Comparison of ENCODE assay signal across 28 cellular contexts in the genomic region with DNA sequence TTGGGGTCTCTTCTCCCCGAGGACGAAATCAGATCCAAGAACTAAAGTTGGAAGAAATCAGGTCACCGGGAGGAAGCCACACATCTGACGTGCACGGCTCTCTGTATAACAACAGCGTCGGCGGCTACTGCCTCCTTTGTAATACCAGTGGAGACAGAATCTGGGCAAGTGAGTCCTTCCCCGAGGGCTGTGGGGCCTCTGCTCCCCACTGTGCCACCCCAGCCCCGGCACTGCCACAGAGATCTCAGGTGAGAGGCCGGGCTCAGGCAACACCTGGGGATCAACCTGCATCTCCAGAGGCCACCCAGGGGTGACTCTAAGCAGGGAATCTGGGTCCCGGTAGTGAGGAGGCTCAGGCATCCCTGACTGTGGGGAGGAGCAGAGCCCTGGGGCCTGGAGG. TPM values are rescaled to one million over a fixed set of nuclear protein-coding genes. Genes with fewer than 3 reads are reported as not detected.
A peak's percentile ranks its signal among the peaks of the same experiment; 100 is the strongest.
DNase-seq lines count a peak whose midpoint lies in the region; ATAC-seq and TF ChIP-seq lines count a peak whose summit lies in the region.
"Had no signal": no experiment of that assay in that cellular context is flagged by ENCODE, and none has a peak within 500 bp of the region (broad histone marks: within the 10 kb centered on the region; RNA-seq: fewer than 3 reads in every experiment).

No MANE protein-coding gene starts in this region.

- DNase-seq in Right ventricle myocardium superior: peak; percentile 26
- DNase-seq in cardiac septum (ENCODE audit: low spot score): no peak
- no peak for DNase-seq in activated T-helper 1 cell treated with anti-CD3 and anti-CD28 coated beads, Interleukin-12 subunit alpha, Interleukin-12 subunit beta, Interleukin-2, Interleukin-4 antibody, amounts not matched to agents 30 ng/mL and 10 ng/mL and 1 ng/mL, durations not matched to agents 14 hours and 24 hours and 36 hours (ENCODE audit: low spot score)
- no peak for DNase-seq in naive thymus-derived CD4-positive, alpha-beta T cell
- peak; percentile 1 for DNase-seq in thoracic aorta (ENCODE audit: low spot score)
- no peak for DNase-seq in activated naive CD4-positive, alpha-beta T cell treated with anti-CD3 and anti-CD28 coated beads, Interleukin-2, amount 10 ng/mL, durations not matched to agents 7 days and 5 days
- DNase-seq: activated CD4-positive, alpha-beta memory T cell treated with anti-CD3 and anti-CD28 coated beads, Interleukin-2, amount 10 ng/mL, durations not matched to agents 7 days and 5 days; activated CD8-positive, alpha-beta memory T cell treated with anti-CD3 and anti-CD28 coated beads, Interleukin-2, amount 50 U/mL, for 4 hours; BE2C; caudate nucleus; COR-L47; effector memory CD8-positive, alpha-beta T cell; erythroblast; HCEC 1CT; MG63; NCI-H1930; NCI-H2171 treated with DMSO at 0.1 percent for 48 hours; NCI-H510A; SK-N-SH; small intestine had no signal

- intact Hi-C loops in Right ventricle myocardium superior (cut with DNase I): no loop called here
- intact Hi-C loops in cardiac septum (cut with DNase I): no loop called here
- intact Hi-C loops in activated T-helper 1 cell treated with anti-CD3 and anti-CD28 coated beads, Interleukin-12 subunit alpha, Interleukin-12 subunit beta, Interleukin-2, Interleukin-4 antibody, amounts not matched to agents 30 ng/mL and 10 ng/mL and 1 ng/mL, durations not matched to agents 14 hours and 24 hours and 36 hours (cut with micrococcal nuclease): no loop called here
- intact Hi-C loops in naive thymus-derived CD4-positive, alpha-beta T cell (cut with micrococcal nuclease): no loop called here

- no peaks in the 10 kb centered on the region for H3K9me3 ChIP-seq in naive thymus-derived CD4-positive, alpha-beta T cell (ENCODE audit: control insufficient read depth in 2 of 3, low read length in 3 of 3)
- no peaks in the 10 kb centered on the region for H3K9me3 ChIP-seq in thoracic aorta
- H3K9me3 ChIP-seq: BE2C, MG63, SK-N-SH, thyroid gland had no signal

- H3K36me3 ChIP-seq in naive thymus-derived CD4-positive, alpha-beta T cell (ENCODE audit: control insufficient read depth in 2 of 3, insufficient read depth in 3 of 3, low read length in 3 of 3): peaks cover 21 to 67% (median 30%) of the 10 kb centered on the region in 3 experiments
- H3K36me3 ChIP-seq in thoracic aorta: peaks cover 32% of the 10 kb centered on the region

- H3K36me3 Mint-ChIP-seq in activated T-helper 1 cell treated with anti-CD3 and anti-CD28 coated beads, Interleukin-12 subunit alpha, Interleukin-12 subunit beta, Interleukin-2, Interleukin-4 antibody, amounts not matched to agents 30 ng/mL and 10 ng/mL and 1 ng/mL, durations not matched to agents 14 hours and 24 hours and 36 hours (ENCODE audit: low read depth): peaks cover 14% of the 10 kb centered on the region
- H3K36me3 Mint-ChIP-seq in naive thymus-derived CD4-positive, alpha-beta T cell: peaks cover 10 to 24% (median 14%) of the 10 kb centered on the region in 5 donors
- H3K36me3 Mint-ChIP-seq in activated naive CD4-positive, alpha-beta T cell treated with anti-CD3 and anti-CD28 coated beads, Interleukin-2, amount 10 ng/mL, durations not matched to agents 7 days and 5 days: peaks cover 30% of the 10 kb centered on the region

- no peaks in the 10 kb centered on the region for H3K9me3 Mint-ChIP-seq in activated T-helper 1 cell treated with anti-CD3 and anti-CD28 coated beads, Interleukin-12 subunit alpha, Interleukin-12 subunit beta, Interleukin-2, Interleukin-4 antibody, amounts not matched to agents 30 ng/mL and 10 ng/mL and 1 ng/mL, durations not matched to agents 14 hours and 24 hours and 36 hours
- peaks cover 0 to 12% (median 0%) of the 10 kb centered on the region in 11 donors for H3K9me3 Mint-ChIP-seq in naive thymus-derived CD4-positive, alpha-beta T cell
- H3K9me3 Mint-ChIP-seq in activated naive CD4-positive, alpha-beta T cell treated with anti-CD3 and anti-CD28 coated beads, Interleukin-2, amount 10 ng/mL, durations not matched to agents 7 days and 5 days: no peaks in the 10 kb centered on the region
- H3K9me3 Mint-ChIP-seq: activated CD4-positive, alpha-beta memory T cell treated with anti-CD3 and anti-CD28 coated beads, Interleukin-2, amount 10 ng/mL, durations not matched to agents 7 days and 5 days; activated T-helper 17 cell treated with anti-CD3 and anti-CD28 coated beads, Interleukin-2, amount 50 U/mL, for 72 hours; effector memory CD8-positive, alpha-beta T cell; mesothelial cell of epicardium; stimulated activated naive CD8-positive, alpha-beta T cell treated with anti-CD3 and anti-CD28 coated beads, Interleukin-15, Interleukin-2, amounts not matched to agents 100 ng/mL and 50 ng/mL, for 24 hours had no signal

- no peak for ATAC-seq in Right ventricle myocardium superior (ENCODE audit: poor library complexity)
- no peak for ATAC-seq in naive thymus-derived CD4-positive, alpha-beta T cell
- no peak for ATAC-seq in thoracic aorta (ENCODE audit: insufficient number of reproducible peaks, low FRiP score, low read depth)
- no peak for ATAC-seq in HG03045 (IDR thresholded peaks at IDR 0.05; ENCODE audit: unreplicated experiment)
- ATAC-seq: activated T-helper 17 cell treated with anti-CD3 and anti-CD28 coated beads, Interleukin-2, amount 50 U/mL, for 72 hours; effector memory CD8-positive, alpha-beta T cell; left lobe of liver had no signal

- H3K4me3 Mint-ChIP-seq in activated T-helper 1 cell treated with anti-CD3 and anti-CD28 coated beads, Interleukin-12 subunit alpha, Interleukin-12 subunit beta, Interleukin-2, Interleukin-4 antibody, amounts not matched to agents 30 ng/mL and 10 ng/mL and 1 ng/mL, durations not matched to agents 14 hours and 24 hours and 36 hours: no peak overlapping the region
- peak overlapping the region in 1 of 10 donors; percentile 33 for H3K4me3 Mint-ChIP-seq in naive thymus-derived CD4-positive, alpha-beta T cell
- no peak overlapping the region for H3K4me3 Mint-ChIP-seq in activated naive CD4-positive, alpha-beta T cell treated with anti-CD3 and anti-CD28 coated beads, Interleukin-2, amount 10 ng/mL, durations not matched to agents 7 days and 5 days
- H3K4me3 Mint-ChIP-seq: activated CD4-positive, alpha-beta memory T cell treated with anti-CD3 and anti-CD28 coated beads, Interleukin-2, amount 10 ng/mL, durations not matched to agents 7 days and 5 days; activated T-helper 17 cell treated with anti-CD3 and anti-CD28 coated beads, Interleukin-2, amount 50 U/mL, for 72 hours; effector memory CD8-positive, alpha-beta T cell; mesothelial cell of epicardium; stimulated activated naive CD8-positive, alpha-beta T cell treated with anti-CD3 and anti-CD28 coated beads, Interleukin-15, Interleukin-2, amounts not matched to agents 100 ng/mL and 50 ng/mL, for 24 hours had no signal

- no peaks in the 10 kb centered on the region for H3K27me3 Mint-ChIP-seq in activated T-helper 1 cell treated with anti-CD3 and anti-CD28 coated beads, Interleukin-12 subunit alpha, Interleukin-12 subunit beta, Interleukin-2, Interleukin-4 antibody, amounts not matched to agents 30 ng/mL and 10 ng/mL and 1 ng/mL, durations not matched to agents 14 hours and 24 hours and 36 hours (ENCODE audit: insufficient read depth)
- no peaks in the 10 kb centered on the region for H3K27me3 Mint-ChIP-seq in naive thymus-derived CD4-positive, alpha-beta T cell
- H3K27me3 Mint-ChIP-seq in activated naive CD4-positive, alpha-beta T cell treated with anti-CD3 and anti-CD28 coated beads, Interleukin-2, amount 10 ng/mL, durations not matched to agents 7 days and 5 days: no peaks in the 10 kb centered on the region
- H3K27me3 Mint-ChIP-seq: activated CD4-positive, alpha-beta memory T cell treated with anti-CD3 and anti-CD28 coated beads, Interleukin-2, amount 10 ng/mL, durations not matched to agents 7 days and 5 days; activated T-helper 17 cell treated with anti-CD3 and anti-CD28 coated beads, Interleukin-2, amount 50 U/mL, for 72 hours; effector memory CD8-positive, alpha-beta T cell; stimulated activated naive CD8-positive, alpha-beta T cell treated with anti-CD3 and anti-CD28 coated beads, Interleukin-15, Interleukin-2, amounts not matched to agents 100 ng/mL and 50 ng/mL, for 24 hours had no signal

- H3K4me1 Mint-ChIP-seq in activated T-helper 1 cell treated with anti-CD3 and anti-CD28 coated beads, Interleukin-12 subunit alpha, Interleukin-12 subunit beta, Interleukin-2, Interleukin-4 antibody, amounts not matched to agents 30 ng/mL and 10 ng/mL and 1 ng/mL, durations not matched to agents 14 hours and 24 hours and 36 hours (ENCODE audit: low read depth): no peaks in the 10 kb centered on the region
- H3K4me1 Mint-ChIP-seq in naive thymus-derived CD4-positive, alpha-beta T cell: peaks cover 4 to 13% (median 6%) of the 10 kb centered on the region in 7 donors
- peaks cover 8% of the 10 kb centered on the region for H3K4me1 Mint-ChIP-seq in activated naive CD4-positive, alpha-beta T cell treated with anti-CD3 and anti-CD28 coated beads, Interleukin-2, amount 10 ng/mL, durations not matched to agents 7 days and 5 days
- H3K4me1 Mint-ChIP-seq: mesothelial cell of epicardium had no signal

- no peaks in the 10 kb centered on the region for H3K27me3 ChIP-seq in naive thymus-derived CD4-positive, alpha-beta T cell (ENCODE audit: control insufficient read depth in 2 of 2, insufficient read depth in 2 of 2, low read length in 2 of 2)
- H3K27me3 ChIP-seq in thoracic aorta (replicated peaks; ENCODE audit: insufficient read depth): no peaks in the 10 kb centered on the region
- H3K27me3 ChIP-seq: BE2C, MG63, thyroid gland had no signal

- H3K4me1 ChIP-seq in naive thymus-derived CD4-positive, alpha-beta T cell (ENCODE audit: control insufficient read depth in 2 of 2, insufficient read depth in 2 of 2, low read length in 2 of 2): no peaks in the 10 kb centered on the region
- H3K4me1 ChIP-seq in thoracic aorta (ENCODE audit: control insufficient read depth in 1 of 2, low read depth in 2 of 2): no peaks in the 10 kb centered on the region
- H3K4me1 ChIP-seq: BE2C, thyroid gland had no signal

- no peak overlapping the region for H3K4me3 ChIP-seq in naive thymus-derived CD4-positive, alpha-beta T cell (ENCODE audit: low read length)
- no peak overlapping the region for H3K4me3 ChIP-seq in thoracic aorta
- H3K4me3 ChIP-seq: MG63, thyroid gland had no signal

- no peak for TF ChIP-seq CTCF in thoracic aorta (IDR thresholded peaks at IDR 0.05)

- CTCF ChIA-PET in naive thymus-derived CD4-positive, alpha-beta T cell (lab: Charles Lee): no interaction called here
- CTCF ChIA-PET in activated naive CD4-positive, alpha-beta T cell treated with anti-CD3 and anti-CD28 coated beads, Interleukin-2, amount 10 ng/mL, durations not matched to agents 7 days and 5 days (lab: Charles Lee): no interaction called here

- H3K27ac Mint-ChIP-seq in activated T-helper 1 cell treated with anti-CD3 and anti-CD28 coated beads, Interleukin-12 subunit alpha, Interleukin-12 subunit beta, Interleukin-2, Interleukin-4 antibody, amounts not matched to agents 30 ng/mL and 10 ng/mL and 1 ng/mL, durations not matched to agents 14 hours and 24 hours and 36 hours: peak overlapping the region; percentile 44
- peak overlapping the region in 5 of 9 donors; percentile 18 to 91 (median 43) for H3K27ac Mint-ChIP-seq in naive thymus-derived CD4-positive, alpha-beta T cell
- no peak overlapping the region for H3K27ac Mint-ChIP-seq in activated naive CD4-positive, alpha-beta T cell treated with anti-CD3 and anti-CD28 coated beads, Interleukin-2, amount 10 ng/mL, durations not matched to agents 7 days and 5 days
- H3K27ac Mint-ChIP-seq: activated CD4-positive, alpha-beta memory T cell treated with anti-CD3 and anti-CD28 coated beads, Interleukin-2, amount 10 ng/mL, durations not matched to agents 7 days and 5 days; activated T-helper 17 cell treated with anti-CD3 and anti-CD28 coated beads, Interleukin-2, amount 50 U/mL, for 72 hours; mesothelial cell of epicardium; stimulated activated naive CD8-positive, alpha-beta T cell treated with anti-CD3 and anti-CD28 coated beads, Interleukin-15, Interleukin-2, amounts not matched to agents 100 ng/mL and 50 ng/mL, for 24 hours had no signal

- POLR2A ChIA-PET in naive thymus-derived CD4-positive, alpha-beta T cell (lab: Charles Lee): no interaction called here

- no peak overlapping the region for H3K27ac ChIP-seq in naive thymus-derived CD4-positive, alpha-beta T cell (ENCODE audit: low read depth, low read length)
- no peak overlapping the region for H3K27ac ChIP-seq in thoracic aorta
- H3K27ac ChIP-seq: HL-60, KMS-11, thyroid gland had no signal

RNA-seq across cellular contexts. Expression of a gene that starts 33.7 kb away (rescaled TPM):
- total RNA-seq in Right ventricle myocardium superior (0.32 TPM), cardiac septum (0.40 TPM), thoracic aorta (1 to 10 TPM; 1.1 TPM)
- total RNA-seq in activated T-helper 1 cell treated with anti-CD3 and anti-CD28 coated beads, Interleukin-12 subunit alpha, Interleukin-12 subunit beta, Interleukin-2, Interleukin-4 antibody, amounts not matched to agents 30 ng/mL and 10 ng/mL and 1 ng/mL, durations not matched to agents 14 hours and 24 hours and 36 hours: 0.83 and 0.91 TPM in 2 replicates
- total RNA-seq in naive thymus-derived CD4-positive, alpha-beta T cell: 10 to 100 TPM in 4 of 5 experiments, 1 to 10 TPM in 1; 8.0 to 27.0 (median 19.1) TPM
- 1 to 10 TPM; 1.3 to 1.4 TPM for polyA plus RNA-seq in naive thymus-derived CD4-positive, alpha-beta T cell

Comparison
In these comparisons a context has a peak if more than half of its experiments do, and no peak if none do; other contexts are left out.
1. DNase-seq: peak in Right ventricle myocardium superior (single experiment) and thoracic aorta (single experiment); none in cardiac septum (single experiment), activated T-helper 1 cell treated with anti-CD3 and anti-CD28 coated beads, Interleukin-12 subunit alpha, Interleukin-12 subunit beta, Interleukin-2, Interleukin-4 antibody, amounts not matched to agents 30 ng/mL and 10 ng/mL and 1 ng/mL, durations not matched to agents 14 hours and 24 hours and 36 hours (single experiment), naive thymus-derived CD4-positive, alpha-beta T cell (0 of 9) and activated naive CD4-positive, alpha-beta T cell treated with anti-CD3 and anti-CD28 coated beads, Interleukin-2, amount 10 ng/mL, durations not matched to agents 7 days and 5 days (single experiment).